Comparison of ENCODE assay signal across 24 cellular contexts in the genomic region with DNA sequence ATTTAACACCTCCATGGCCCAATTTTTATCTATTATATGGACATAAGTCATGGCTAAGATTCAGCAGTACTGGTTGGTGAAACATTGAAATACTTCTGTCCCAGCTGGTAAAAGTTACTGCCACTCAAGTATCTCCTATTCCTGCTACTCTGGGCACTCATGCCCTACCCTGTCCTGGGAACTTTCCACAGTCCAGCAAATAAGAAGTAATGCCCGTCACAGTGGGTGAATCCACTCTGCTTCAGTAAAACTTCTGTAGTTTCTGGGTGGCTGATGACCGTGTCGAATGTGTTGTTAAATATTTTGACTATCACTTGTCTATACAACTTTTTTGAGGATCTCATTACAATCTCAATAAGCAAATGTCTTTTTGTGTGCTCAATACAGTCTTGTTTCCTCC.
"Had no signal": no experiment of that assay in that cellular context is flagged by ENCODE, and none has a peak within 500 bp of the region (broad histone marks: within the 10 kb centered on the region; RNA-seq: fewer than 3 reads in every experiment).

No MANE protein-coding gene starts in this region.

- H3K27me3 ChIP-seq: heart right ventricle, hepatocyte, left lung, neural progenitor cell, neutrophil, right atrium auricular region, right lobe of liver, tibial artery, uterus had no signal

- H3K27ac Mint-ChIP-seq: naive thymus-derived CD8-positive, alpha-beta T cell; nephron; neural progenitor cell; stimulated activated effector memory CD8-positive, alpha-beta T cell treated with anti-CD3 and anti-CD28 coated beads, Interleukin-12 subunit alpha, Interleukin-12 subunit beta, amount 100 ng/mL, for 72 hours; stimulated activated naive CD8-positive, alpha-beta T cell treated with anti-CD3 and anti-CD28 coated beads, Interleukin-15, Interleukin-2, amounts not matched to agents 100 ng/mL and 50 ng/mL, for 24 hours had no signal

- H3K27ac ChIP-seq: heart right ventricle, hepatocyte, left lung, lower lobe of right lung, neural progenitor cell, neutrophil, right atrium auricular region, right lobe of liver, tibial artery, uterus had no signal

- H3K4me1 Mint-ChIP-seq: naive thymus-derived CD8-positive, alpha-beta T cell; stimulated activated effector memory CD8-positive, alpha-beta T cell treated with anti-CD3 and anti-CD28 coated beads, Interleukin-12 subunit alpha, Interleukin-12 subunit beta, amount 100 ng/mL, for 72 hours had no signal

- DNase-seq: heart right ventricle; islet precursor cell; left colon; left lung; lower lobe of right lung; mammary epithelial cell; mesenchymal stem cell; naive thymus-derived CD8-positive, alpha-beta T cell; occipital lobe; right lobe of liver; stimulated activated CD4-positive, alpha-beta T cell treated with anti-CD3 and anti-CD28 coated beads, Interleukin-2, amount 100 ng/mL, for 24 hours; stimulated activated CD4-positive, alpha-beta T cell treated with anti-CD3 and anti-CD28 coated beads, Interleukin-4, amount 100 ng/mL, for 1 hour; stimulated activated naive CD4-positive, alpha-beta T cell; tibial artery; trophoblast cell; uterus had no signal

- H3K9me3 ChIP-seq: left lung, lower lobe of right lung, neutrophil, right atrium auricular region, right lobe of liver, tibial artery, uterus had no signal

- H3K9me3 Mint-ChIP-seq: neural progenitor cell had no signal

- H3K36me3 Mint-ChIP-seq: naive thymus-derived CD8-positive, alpha-beta T cell; neural progenitor cell; stimulated activated effector memory CD8-positive, alpha-beta T cell treated with anti-CD3 and anti-CD28 coated beads, Interleukin-12 subunit alpha, Interleukin-12 subunit beta, amount 100 ng/mL, for 72 hours had no signal

- H3K4me1 ChIP-seq: heart right ventricle, left lung, lower lobe of right lung, right atrium auricular region, tibial artery, uterus had no signal

- H3K36me3 ChIP-seq: heart right ventricle, left lung, lower lobe of right lung, neural progenitor cell, neutrophil, right atrium auricular region, right lobe of liver, tibial artery, uterus had no signal

- H3K4me3 Mint-ChIP-seq: naive thymus-derived CD8-positive, alpha-beta T cell; nephron; neural progenitor cell; stimulated activated effector memory CD8-positive, alpha-beta T cell treated with anti-CD3 and anti-CD28 coated beads, Interleukin-12 subunit alpha, Interleukin-12 subunit beta, amount 100 ng/mL, for 72 hours; stimulated activated naive CD8-positive, alpha-beta T cell treated with anti-CD3 and anti-CD28 coated beads, Interleukin-15, Interleukin-2, amounts not matched to agents 100 ng/mL and 50 ng/mL, for 24 hours had no signal

- H3K4me3 ChIP-seq: heart right ventricle, hepatocyte, left lung, lower lobe of right lung, neural progenitor cell, right atrium auricular region, right lobe of liver, smooth muscle cell, tibial artery, uterus had no signal
